In the genomic region with DNA sequence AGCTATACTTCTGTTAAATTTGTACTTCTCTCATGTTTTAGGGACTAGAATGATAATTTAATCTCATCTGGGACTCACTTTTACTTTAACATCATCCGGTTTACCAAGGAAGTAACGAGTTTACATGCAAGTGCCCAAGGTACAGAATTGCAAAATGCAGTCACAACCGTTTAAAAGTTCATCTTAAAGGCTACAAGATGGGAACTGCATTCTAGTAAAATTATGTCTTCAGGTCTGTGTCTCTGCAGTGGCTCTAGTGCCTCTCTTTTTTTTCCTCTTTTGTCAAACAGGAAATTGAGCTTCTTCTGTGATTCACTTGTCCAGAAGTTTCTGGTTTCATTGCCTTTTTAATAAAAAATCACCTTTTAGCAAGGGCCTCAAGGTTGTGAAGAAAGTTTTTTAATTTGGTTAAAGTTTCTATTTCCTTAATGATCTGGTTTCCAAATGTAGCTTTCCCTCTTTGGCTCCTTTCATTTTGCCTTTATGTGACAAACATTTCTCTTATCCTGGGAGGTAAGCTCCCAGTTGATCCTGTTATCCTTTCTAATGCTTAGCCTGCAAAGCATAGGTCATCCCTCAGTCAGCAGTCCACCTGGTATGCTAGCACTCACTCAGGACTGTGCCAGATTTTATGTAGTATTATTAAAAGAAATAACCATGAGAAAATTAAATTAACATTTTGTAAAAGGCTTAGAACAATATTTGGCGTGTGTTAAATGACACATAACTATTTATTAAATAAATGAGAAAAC, we compare ENCODE assay signal across 8 cellular contexts. TPM values are rescaled to one million over a fixed set of nuclear protein-coding genes. Genes with fewer than 3 reads are reported as not detected.
DNase-seq lines count a peak whose midpoint lies in the region; ATAC-seq, FAIRE-seq and TF ChIP-seq lines count a peak whose summit lies in the region.

No MANE protein-coding gene starts in this region.

- no peak for ATAC-seq in Right ventricle myocardium inferior
- ATAC-seq in HG03565 (IDR thresholded peaks at IDR 0.05; ENCODE audit: unreplicated experiment), result no peak

- 28% methylated on average over 4 of the region's 4 CpGs for WGBS in thymus

- peaks cover 37% of the 10 kb centered on the region for H3K4me1 Mint-ChIP-seq in activated T-helper 1 cell treated with anti-CD3 and anti-CD28 coated beads, Interleukin-12 subunit alpha, Interleukin-12 subunit beta, Interleukin-2, Interleukin-4 antibody, amounts not matched to agents 30 ng/mL and 10 ng/mL and 1 ng/mL, durations not matched to agents 14 hours and 24 hours and 36 hours (ENCODE audit: low read depth)

- TF ChIP-seq CTCF in left ventricle myocardium inferior (IDR thresholded peaks at IDR 0.05; ENCODE audit: borderline replicate concordance), result no peak

- H3K9me3 ChIP-seq in left ventricle myocardium inferior (replicated peaks) (no peaks in the 10 kb centered on the region), thymus (ENCODE audit: control insufficient read depth) (no peaks in the 10 kb centered on the region)

- peak; percentile 78 for FAIRE-seq in islet of Langerhans (lab: Jason Lieb, UNC)

- H3K27me3 Mint-ChIP-seq in activated T-helper 1 cell treated with anti-CD3 and anti-CD28 coated beads, Interleukin-12 subunit alpha, Interleukin-12 subunit beta, Interleukin-2, Interleukin-4 antibody, amounts not matched to agents 30 ng/mL and 10 ng/mL and 1 ng/mL, durations not matched to agents 14 hours and 24 hours and 36 hours (ENCODE audit: insufficient read depth), result no peaks in the 10 kb centered on the region

- intact Hi-C loops in left ventricle myocardium inferior (cut with micrococcal nuclease), result no loop called here
- intact Hi-C loops in Right ventricle myocardium inferior (cut with DNase I), result loop anchor here (2.0 kb wide), 1 partner anchor 132 kb away; the partner anchor contains the start of gene STAT1
- intact Hi-C loops in activated T-helper 1 cell treated with anti-CD3 and anti-CD28 coated beads, Interleukin-12 subunit alpha, Interleukin-12 subunit beta, Interleukin-2, Interleukin-4 antibody, amounts not matched to agents 30 ng/mL and 10 ng/mL and 1 ng/mL, durations not matched to agents 14 hours and 24 hours and 36 hours (cut with micrococcal nuclease), result loop anchor here (1.0 to 5.0 kb wide), 14 partner anchors 20 to 1441 kb away; partner anchors contain the start of genes MFSD6, NABP1, ORMDL1 and OSGEPL1

- H3K4me3 ChIP-seq in left ventricle myocardium inferior (peak overlapping the region; percentile 91), thymus (ENCODE audit: low read length) (peak overlapping the region; percentile 93)

- H3K27ac ChIP-seq in left ventricle myocardium inferior (replicated peaks), result peak overlapping the region; percentile 99
- H3K27ac ChIP-seq in thymus (ENCODE audit: low read depth), result no peak overlapping the region

- peak overlapping the region; percentile 97 for H3K27ac Mint-ChIP-seq in activated T-helper 1 cell treated with anti-CD3 and anti-CD28 coated beads, Interleukin-12 subunit alpha, Interleukin-12 subunit beta, Interleukin-2, Interleukin-4 antibody, amounts not matched to agents 30 ng/mL and 10 ng/mL and 1 ng/mL, durations not matched to agents 14 hours and 24 hours and 36 hours

- DNase-seq in left ventricle myocardium inferior (no peak), Right ventricle myocardium inferior (ENCODE audit: missing footprints) (no peak), OCI-M2 (lab: John Stamatoyannopoulos, UW; ENCODE audit: unreplicated experiment) (no peak), GDM1 (lab: John Stamatoyannopoulos, UW) (no peak)
- DNase-seq in activated T-helper 1 cell treated with anti-CD3 and anti-CD28 coated beads, Interleukin-12 subunit alpha, Interleukin-12 subunit beta, Interleukin-2, Interleukin-4 antibody, amounts not matched to agents 30 ng/mL and 10 ng/mL and 1 ng/mL, durations not matched to agents 14 hours and 24 hours and 36 hours (ENCODE audit: low spot score), result no peak

- H3K4me1 ChIP-seq in left ventricle myocardium inferior (peaks cover 79% of the 10 kb centered on the region), thymus (ENCODE audit: control insufficient read depth, insufficient read depth, low read length) (peaks cover 2% of the 10 kb centered on the region)

- H3K9me3 Mint-ChIP-seq in activated T-helper 1 cell treated with anti-CD3 and anti-CD28 coated beads, Interleukin-12 subunit alpha, Interleukin-12 subunit beta, Interleukin-2, Interleukin-4 antibody, amounts not matched to agents 30 ng/mL and 10 ng/mL and 1 ng/mL, durations not matched to agents 14 hours and 24 hours and 36 hours, result no peaks in the 10 kb centered on the region

- no peaks in the 10 kb centered on the region for H3K27me3 ChIP-seq in left ventricle myocardium inferior (ENCODE audit: low read depth)
- no peaks in the 10 kb centered on the region for H3K27me3 ChIP-seq in thymus (ENCODE audit: control insufficient read depth, insufficient read depth)

- H3K36me3 ChIP-seq in left ventricle myocardium inferior, result no peaks in the 10 kb centered on the region
- no peaks in the 10 kb centered on the region for H3K36me3 ChIP-seq in thymus (ENCODE audit: control insufficient read depth, insufficient read depth)

- peak overlapping the region; percentile 91 for H3K4me3 Mint-ChIP-seq in activated T-helper 1 cell treated with anti-CD3 and anti-CD28 coated beads, Interleukin-12 subunit alpha, Interleukin-12 subunit beta, Interleukin-2, Interleukin-4 antibody, amounts not matched to agents 30 ng/mL and 10 ng/mL and 1 ng/mL, durations not matched to agents 14 hours and 24 hours and 36 hours

- peaks cover 26% of the 10 kb centered on the region for H3K36me3 Mint-ChIP-seq in activated T-helper 1 cell treated with anti-CD3 and anti-CD28 coated beads, Interleukin-12 subunit alpha, Interleukin-12 subunit beta, Interleukin-2, Interleukin-4 antibody, amounts not matched to agents 30 ng/mL and 10 ng/mL and 1 ng/mL, durations not matched to agents 14 hours and 24 hours and 36 hours (ENCODE audit: low read depth)

RNA-seq across cellular contexts. Expression of gene GLS, which starts 2.4 kb away (rescaled TPM):
- total RNA-seq in left ventricle myocardium inferior (48.4 TPM), Right ventricle myocardium inferior (44.8 TPM)
- 220 and 237 TPM in 2 replicates for total RNA-seq in activated T-helper 1 cell treated with anti-CD3 and anti-CD28 coated beads, Interleukin-12 subunit alpha, Interleukin-12 subunit beta, Interleukin-2, Interleukin-4 antibody, amounts not matched to agents 30 ng/mL and 10 ng/mL and 1 ng/mL, durations not matched to agents 14 hours and 24 hours and 36 hours
- 70.8 TPM for polyA plus RNA-seq in thymus
